ENCODE assay signal across 18 cellular contexts in genomic region chr1:231410041-231410591, GRCh38. TPM values are rescaled to one million over a fixed set of nuclear protein-coding genes. Genes with fewer than 3 reads are reported as not detected.
A peak's percentile ranks its signal among the peaks of the same experiment; 100 is the strongest.
DNase-seq lines count a peak whose midpoint lies in the region; ATAC-seq, FAIRE-seq and TF ChIP-seq lines count a peak whose summit lies in the region.
"Had no signal": no experiment of that assay in that cellular context is flagged by ENCODE, and none has a peak within 500 bp of the region (broad histone marks: within the 10 kb centered on the region; RNA-seq: fewer than 3 reads in every experiment).

No MANE protein-coding gene starts in this region.

- H3K4me3 ChIP-seq in AG04449 (ENCODE audit: low read depth, low read length) (no peak overlapping the region), ascending aorta (no peak overlapping the region), muscle layer of colon (ENCODE audit: low read depth in 1 of 2, low read length in 2 of 2) (no peak overlapping the region), kidney (ENCODE audit: low read length in 2 of 2) (no peak overlapping the region)
- H3K4me3 ChIP-seq: cardiac muscle cell, neural progenitor cell, suprapubic skin had no signal

- H3K4me1 ChIP-seq in ascending aorta (peaks cover 2 to 38% of the 10 kb centered on the region in 2 donors), muscle layer of colon (ENCODE audit: insufficient read depth, low read length) (peaks cover 75% of the 10 kb centered on the region), kidney (ENCODE audit: control insufficient read depth in 1 of 2, insufficient read depth in 1 of 2, low read depth in 1 of 2, low read length in 2 of 2) (peaks cover 23 to 29% of the 10 kb centered on the region in 2 donors)

- CTCF ChIA-PET in AG04449 (lab: Yijun Ruan, JAX) = interaction anchor here (2.1 to 3.0 kb wide), 2 partner anchors 9 kb away, joined by 7 to 10 read pairs; no protein-coding TSS in a partner anchor
- CTCF ChIA-PET in WTC11 (lab: Charles Lee) = no interaction called here

- H3K4me3 Mint-ChIP-seq in WTC11 = no peak overlapping the region
- H3K4me3 Mint-ChIP-seq: neural progenitor cell had no signal

- H3K36me3 ChIP-seq in ascending aorta = no peaks in the 10 kb centered on the region
- no peaks in the 10 kb centered on the region for H3K36me3 ChIP-seq in muscle layer of colon (ENCODE audit: insufficient read depth, low read length)
- no peaks in the 10 kb centered on the region for H3K36me3 ChIP-seq in kidney (ENCODE audit: control insufficient read depth in 1 of 2, insufficient read depth in 2 of 2, low read length in 2 of 2)
- H3K36me3 ChIP-seq: cardiac muscle cell, neural progenitor cell, suprapubic skin had no signal

- H3K27me3 ChIP-seq in ascending aorta (no peaks in the 10 kb centered on the region), muscle layer of colon (ENCODE audit: control insufficient read depth in 1 of 2, insufficient read depth in 2 of 2, low read length in 2 of 2) (no peaks in the 10 kb centered on the region)
- H3K27me3 ChIP-seq: cardiac muscle cell, neural progenitor cell, suprapubic skin had no signal

- H3K36me3 Mint-ChIP-seq in WTC11 = no peaks in the 10 kb centered on the region

- no peak for TF ChIP-seq POLR2A in GM12892 (IDR thresholded peaks at IDR 0.05; ENCODE audit: low read depth, low read length)

- H3K27ac Mint-ChIP-seq in WTC11 = no peak overlapping the region
- H3K27ac Mint-ChIP-seq: activated T-helper 2 cell treated with anti-CD3 and anti-CD28 coated beads, Interferon-gamma antibody, Interleukin-2, Interleukin-4, amounts not matched to agents 10 μg/mL and 5 μg/mL and 100 μg/mL, durations not matched to agents 14 hours and 24 hours and 36 hours; neural progenitor cell had no signal

- H3K4me1 Mint-ChIP-seq in WTC11 = no peaks in the 10 kb centered on the region

- H3K27ac ChIP-seq in ascending aorta (peak overlapping the region; percentile 0 to 3), muscle layer of colon (ENCODE audit: low read depth, low read length) (peak overlapping the region; percentile 27), kidney (ENCODE audit: low read depth in 2 of 2, low read length in 2 of 2) (no peak overlapping the region)
- H3K27ac ChIP-seq: neural progenitor cell, suprapubic skin had no signal

- FAIRE-seq in GM12892 (lab: Jason Lieb, UNC) (peak; percentile 81), kidney (lab: Jason Lieb, UNC) (no peak)

- no peak for TF ChIP-seq CTCF in AG04449 (IDR thresholded peaks at IDR 0.05; ENCODE audit: insufficient read depth, low read length, missing control alignments)
- no peak for TF ChIP-seq CTCF in ascending aorta (IDR thresholded peaks at IDR 0.05)
- no peak for TF ChIP-seq CTCF in kidney (IDR thresholded peaks at IDR 0.05; ENCODE audit: borderline replicate concordance, extremely low read depth, insufficient read depth)
- no peak for TF ChIP-seq CTCF in WTC11 (IDR thresholded peaks at IDR 0.05)

- ATAC-seq in WTC11 = no peak
- ATAC-seq: left lobe of liver had no signal

- intact Hi-C loops in ascending aorta (cut with DNase I) (no loop called here), kidney (cut with DNase I) (no loop called here)

- H3K9ac ChIP-seq in muscle layer of colon (ENCODE audit: low read length) (no peak overlapping the region), kidney (ENCODE audit: low read length in 2 of 2) (no peak overlapping the region)
- H3K9ac ChIP-seq: neural progenitor cell had no signal

- H3K27me3 Mint-ChIP-seq in WTC11 (ENCODE audit: low read depth) = no peaks in the 10 kb centered on the region

- H3K9me3 ChIP-seq in ascending aorta (no peaks in the 10 kb centered on the region), muscle layer of colon (ENCODE audit: low read length) (no peaks in the 10 kb centered on the region), kidney (ENCODE audit: control insufficient read depth in 1 of 2, low read length in 2 of 2) (no peaks in the 10 kb centered on the region)
- H3K9me3 ChIP-seq: suprapubic skin had no signal

- POLR2A ChIA-PET in AG04449 (lab: Yijun Ruan, JAX) = interaction anchor here (0.6 to 1.4 kb wide), 2 partner anchors 11 to 1831 kb away, joined by 3 read pairs; no protein-coding TSS in a partner anchor
- POLR2A ChIA-PET in WTC11 (lab: Charles Lee) = no interaction called here

- peak; percentile 68 for DNase-seq in AG04449 (ENCODE audit: low read depth, low spot score)
- no peak for DNase-seq in GM12892 (ENCODE audit: insufficient read length)
- no peak for DNase-seq in ascending aorta (ENCODE audit: low spot score in 2 of 2)
- DNase-seq in kidney = no peak
- no peak for DNase-seq in stimulated activated CD4-positive, alpha-beta T cell treated with anti-CD3 and anti-CD28 coated beads, Interleukin-4, amount 100 ng/mL, for 4 hours
- DNase-seq in NCI-H1092 (lab: John Stamatoyannopoulos, UW) = no peak
- no peak for DNase-seq in WTC11 (ENCODE audit: low spot score)
- DNase-seq: activated CD4-positive, alpha-beta T cell treated with anti-CD3 and anti-CD28 coated beads for 1 hour; DND-41; NCI-H1436; NCI-H82; T1000 had no signal

- no peaks in the 10 kb centered on the region for H3K9me3 Mint-ChIP-seq in WTC11
- H3K9me3 Mint-ChIP-seq: activated T-helper 2 cell treated with anti-CD3 and anti-CD28 coated beads, Interferon-gamma antibody, Interleukin-2, Interleukin-4, amounts not matched to agents 10 μg/mL and 5 μg/mL and 100 μg/mL, durations not matched to agents 14 hours and 24 hours and 36 hours; neural progenitor cell had no signal

TF ChIP-seq in WTC11, 78 proteins besides CTCF, POLR2A, EP300 and RAD21:
- TF ChIP-seq, protein P1, sequence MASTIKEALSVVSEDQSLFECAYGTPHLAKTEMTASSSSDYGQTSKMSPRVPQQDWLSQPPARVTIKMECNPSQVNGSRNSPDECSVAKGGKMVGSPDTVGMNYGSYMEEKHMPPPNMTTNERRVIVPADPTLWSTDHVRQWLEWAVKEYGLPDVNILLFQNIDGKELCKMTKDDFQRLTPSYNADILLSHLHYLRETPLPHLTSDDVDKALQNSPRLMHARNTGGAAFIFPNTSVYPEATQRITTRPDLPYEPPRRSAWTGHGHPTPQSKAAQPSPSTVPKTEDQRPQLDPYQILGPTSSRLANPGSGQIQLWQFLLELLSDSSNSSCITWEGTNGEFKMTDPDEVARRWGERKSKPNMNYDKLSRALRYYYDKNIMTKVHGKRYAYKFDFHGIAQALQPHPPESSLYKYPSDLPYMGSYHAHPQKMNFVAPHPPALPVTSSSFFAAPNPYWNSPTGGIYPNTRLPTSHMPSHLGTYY (CRISPR knock-in tag; IDR thresholded peaks at IDR 0.05) = no peak
- TF ChIP-seq SP1 (CRISPR knock-in tag; conservative IDR thresholded peaks at IDR 0.05) (no peak), ZNF396 (CRISPR knock-in tag; IDR thresholded peaks at IDR 0.05; ENCODE audit: borderline replicate concordance) (no peak), SMAD4 (CRISPR knock-in tag; IDR thresholded peaks at IDR 0.05) (no peak), ESRRA (CRISPR knock-in tag; IDR thresholded peaks at IDR 0.05; ENCODE audit: borderline replicate concordance) (no peak), TEAD1 (CRISPR knock-in tag; IDR thresholded peaks at IDR 0.05) (no peak), NR2C2 (CRISPR knock-in tag; IDR thresholded peaks at IDR 0.05) (no peak)
- TF ChIP-seq, protein P2, sequence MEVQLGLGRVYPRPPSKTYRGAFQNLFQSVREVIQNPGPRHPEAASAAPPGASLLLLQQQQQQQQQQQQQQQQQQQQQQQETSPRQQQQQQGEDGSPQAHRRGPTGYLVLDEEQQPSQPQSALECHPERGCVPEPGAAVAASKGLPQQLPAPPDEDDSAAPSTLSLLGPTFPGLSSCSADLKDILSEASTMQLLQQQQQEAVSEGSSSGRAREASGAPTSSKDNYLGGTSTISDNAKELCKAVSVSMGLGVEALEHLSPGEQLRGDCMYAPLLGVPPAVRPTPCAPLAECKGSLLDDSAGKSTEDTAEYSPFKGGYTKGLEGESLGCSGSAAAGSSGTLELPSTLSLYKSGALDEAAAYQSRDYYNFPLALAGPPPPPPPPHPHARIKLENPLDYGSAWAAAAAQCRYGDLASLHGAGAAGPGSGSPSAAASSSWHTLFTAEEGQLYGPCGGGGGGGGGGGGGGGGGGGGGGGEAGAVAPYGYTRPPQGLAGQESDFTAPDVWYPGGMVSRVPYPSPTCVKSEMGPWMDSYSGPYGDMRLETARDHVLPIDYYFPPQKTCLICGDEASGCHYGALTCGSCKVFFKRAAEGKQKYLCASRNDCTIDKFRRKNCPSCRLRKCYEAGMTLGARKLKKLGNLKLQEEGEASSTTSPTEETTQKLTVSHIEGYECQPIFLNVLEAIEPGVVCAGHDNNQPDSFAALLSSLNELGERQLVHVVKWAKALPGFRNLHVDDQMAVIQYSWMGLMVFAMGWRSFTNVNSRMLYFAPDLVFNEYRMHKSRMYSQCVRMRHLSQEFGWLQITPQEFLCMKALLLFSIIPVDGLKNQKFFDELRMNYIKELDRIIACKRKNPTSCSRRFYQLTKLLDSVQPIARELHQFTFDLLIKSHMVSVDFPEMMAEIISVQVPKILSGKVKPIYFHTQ (CRISPR knock-in tag; IDR thresholded peaks at IDR 0.05) = no peak

RNA-seq across cellular contexts. Expression of gene EGLN1, which starts 12.0 kb away (rescaled TPM):
- 28.9 TPM for polyA plus RNA-seq in GM12892 (2012; ENCODE audit: missing spikeins)
- total RNA-seq in ascending aorta (47.8 TPM), kidney (38.8 TPM), WTC11 (2021) (13.7 to 17.7 TPM (median 15.3 TPM) in 3 replicates)
- polyA plus RNA-seq in kidney (ENCODE audit: insufficient read depth, low read depth, low replicate concordance) = 12.2 TPM

Comparison
In these comparisons a context has a peak if more than half of its experiments do, and no peak if none do; other contexts are left out.
1. H3K27ac ChIP-seq: peak in ascending aorta (2 of 2) and muscle layer of colon (single experiment); none in kidney (0 of 2).